In genomic region chr10:100286051-100287033, GRCh38 we compare ENCODE assay signal across 8 cellular contexts. TPM values are rescaled to one million over a fixed set of nuclear protein-coding genes. Genes with fewer than 3 reads are reported as not detected.
DNase-seq lines count a peak whose midpoint lies in the region; ATAC-seq and TF ChIP-seq lines count a peak whose summit lies in the region.

TSS of gene BLOC1S2 (minus strand) at chr10:100286680. CDS start at chr10:100286659, 21 bp downstream.

- H3K27ac ChIP-seq in parathyroid adenoma (peak within 1 kb of the TSS; percentile 96), tibial artery (peak within 1 kb of the TSS; percentile 93 to 96)

- peak within 1 kb of the TSS; percentile 97 for H3K27ac Mint-ChIP-seq in activated naive CD8-positive, alpha-beta T cell treated with anti-CD3 and anti-CD28 coated beads, Interleukin-2, amount 50 U/mL, for 24 hours

- H3K9me3 ChIP-seq in parathyroid adenoma (ENCODE audit: control insufficient read depth, low read length), result no peaks in the 10 kb centered on the region
- H3K9me3 ChIP-seq in tibial artery, result no peaks in the 10 kb centered on the region

- peak within 1 kb of the TSS; percentile 98 for H3K4me3 Mint-ChIP-seq in activated naive CD8-positive, alpha-beta T cell treated with anti-CD3 and anti-CD28 coated beads, Interleukin-2, amount 50 U/mL, for 24 hours

- peaks cover 26% of the 10 kb centered on the region for H3K4me1 Mint-ChIP-seq in activated naive CD8-positive, alpha-beta T cell treated with anti-CD3 and anti-CD28 coated beads, Interleukin-2, amount 50 U/mL, for 24 hours

- H3K4me3 ChIP-seq in parathyroid adenoma (ENCODE audit: low read depth, low read length) (peak within 1 kb of the TSS; percentile 99), tibial artery (peak within 1 kb of the TSS; percentile 78 to 85)

- peaks cover 5% of the 10 kb centered on the region for H3K4me1 ChIP-seq in parathyroid adenoma
- H3K4me1 ChIP-seq in tibial artery, result peaks cover 0 to 36% (median 16%) of the 10 kb centered on the region in 4 donors

- no peaks in the 10 kb centered on the region for H3K36me3 ChIP-seq in parathyroid adenoma (ENCODE audit: control insufficient read depth, insufficient read depth, low read length)
- H3K36me3 ChIP-seq in tibial artery, result peaks cover 0 to 7% (median under 1%) of the 10 kb centered on the region in 3 donors

- peaks cover 37% of the 10 kb centered on the region for H3K79me2 ChIP-seq in parathyroid adenoma

- H3K27me3 ChIP-seq in parathyroid adenoma (ENCODE audit: control insufficient read depth, insufficient read depth, low read length), result no peaks in the 10 kb centered on the region
- no peaks in the 10 kb centered on the region for H3K27me3 ChIP-seq in tibial artery

- peaks cover 14% of the 10 kb centered on the region for H3K36me3 Mint-ChIP-seq in activated naive CD8-positive, alpha-beta T cell treated with anti-CD3 and anti-CD28 coated beads, Interleukin-2, amount 50 U/mL, for 24 hours (ENCODE audit: low read depth)

- H3K27me3 Mint-ChIP-seq in activated naive CD8-positive, alpha-beta T cell treated with anti-CD3 and anti-CD28 coated beads, Interleukin-2, amount 50 U/mL, for 24 hours, result peaks cover 1% of the 10 kb centered on the region

- peak within 1 kb of the TSS; percentile 64 for H3K9ac ChIP-seq in parathyroid adenoma

- TF ChIP-seq POLR2A in GM10847 (IDR thresholded peaks at IDR 0.05; ENCODE audit: extremely low read depth, insufficient read length), result peak; percentile 95

- ATAC-seq in HG02588 (IDR thresholded peaks at IDR 0.05; ENCODE audit: unreplicated experiment) (peak; percentile 89), Right ventricle myocardium superior (ENCODE audit: poor library complexity) (peak; percentile 99)
- ATAC-seq in activated naive CD8-positive, alpha-beta T cell treated with anti-CD3 and anti-CD28 coated beads, Interleukin-2, amount 50 U/mL, for 24 hours, result peak; percentile 89

- intact Hi-C loops in Right ventricle myocardium superior (cut with DNase I) (no loop called here), tibial artery (cut with DNase I; ENCODE audit: low total_unique reads) (no loop called here)

- peak within 1 kb of the TSS; percentile 99 for H3K4me2 ChIP-seq in parathyroid adenoma (ENCODE audit: low read length)

- TF ChIP-seq CTCF in parathyroid adenoma (IDR thresholded peaks at IDR 0.05) (peak; percentile 7), tibial artery (IDR thresholded peaks at IDR 0.05) (peak in 1 of 2 experiments; percentile 32)

- peak; percentile 75 for DNase-seq in NCI-H1092 treated with DMSO at 0.1 percent for 48 hours (lab: John Stamatoyannopoulos, UW)
- DNase-seq in SW480 (ENCODE audit: low spot score), result peak; percentile 78
- peak; percentile 92 for DNase-seq in activated naive CD8-positive, alpha-beta T cell treated with anti-CD3 and anti-CD28 coated beads, Interleukin-2, amount 50 U/mL, for 24 hours
- peak; percentile 92 for DNase-seq in Right ventricle myocardium superior
- peak; percentile 87 to 93 for DNase-seq in tibial artery

- peak within 1 kb of the TSS; percentile 94 for H2AFZ ChIP-seq in parathyroid adenoma

- H3K9me3 Mint-ChIP-seq in activated naive CD8-positive, alpha-beta T cell treated with anti-CD3 and anti-CD28 coated beads, Interleukin-2, amount 50 U/mL, for 24 hours, result no peaks in the 10 kb centered on the region

RNA-seq across cellular contexts. Expression of gene BLOC1S2, which starts in this region (rescaled TPM):
- 15.9 TPM for total RNA-seq in Right ventricle myocardium superior

Comparison
In these comparisons a context has a peak if more than half of its experiments do, and no peak if none do; other contexts are left out.
1. Peak in every context shown above with its lines: DNase-seq, ATAC-seq, H3K4me3 ChIP-seq and H3K27ac ChIP-seq.